In the genomic region with DNA sequence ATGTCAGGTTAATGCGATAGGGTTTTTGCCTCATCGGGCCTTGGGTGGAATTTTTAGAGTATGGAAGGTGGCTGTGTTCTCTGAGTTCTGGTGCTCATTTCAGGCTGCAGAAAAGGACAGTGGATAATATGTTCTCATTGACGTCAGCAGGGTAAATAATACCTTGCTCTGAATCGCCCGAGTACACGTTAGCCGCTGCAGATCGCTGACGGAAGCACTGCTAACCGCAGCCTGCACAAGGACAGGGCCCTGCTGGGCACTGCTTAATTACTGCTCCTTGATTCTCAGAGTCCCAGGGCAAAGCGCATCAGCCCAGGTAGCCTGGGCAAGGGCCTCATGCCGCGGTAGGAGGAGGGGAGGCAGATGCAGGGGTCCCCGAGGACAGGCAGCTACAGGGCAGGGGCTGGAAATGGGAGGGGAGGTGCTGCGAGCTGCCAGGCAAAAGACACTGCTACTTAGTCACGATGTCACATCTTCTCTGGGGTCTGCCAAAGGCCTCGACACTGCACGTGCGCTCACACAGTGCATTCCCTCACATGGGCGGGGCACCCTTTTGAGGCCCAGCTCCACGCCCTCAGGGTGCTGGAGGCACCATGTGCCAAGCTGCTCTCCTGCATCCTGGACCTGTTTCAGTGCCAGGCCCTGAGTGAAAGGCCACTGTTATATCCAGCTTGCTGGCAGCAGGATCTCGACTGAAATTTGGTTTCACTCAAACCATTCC, we compare ENCODE assay signal across 10 cellular contexts. TPM values are rescaled to one million over a fixed set of nuclear protein-coding genes. Genes with fewer than 3 reads are reported as not detected.
DNase-seq lines count a peak whose midpoint lies in the region; ATAC-seq, FAIRE-seq and TF ChIP-seq lines count a peak whose summit lies in the region.
"Had no signal": no experiment of that assay in that cellular context is flagged by ENCODE, and none has a peak within 500 bp of the region (broad histone marks: within the 10 kb centered on the region; RNA-seq: fewer than 3 reads in every experiment).

No MANE protein-coding gene starts in this region.

- dilution Hi-C loops in keratinocyte (cut with MboI; ENCODE audit: extremely low pct_ligation_motif_present, low sequenced_read_pairs), result no loop called here

- TF ChIP-seq POLR2A in H54 (IDR thresholded peaks at IDR 0.05; ENCODE audit: low read depth, low read length), result no peak

- H3K4me2 ChIP-seq in keratinocyte (ENCODE audit: control insufficient read depth, extremely low read depth, insufficient read depth, low read depth, low read length), result no peak overlapping the region

- H3K79me2 ChIP-seq in keratinocyte (ENCODE audit: control insufficient read depth, insufficient read depth, low read length), result no peaks in the 10 kb centered on the region

- H3K36me3 ChIP-seq in keratinocyte (ENCODE audit: control insufficient read depth in 2 of 2, extremely low read depth in 1 of 2, insufficient read depth in 2 of 2, low read length in 2 of 2), result peaks cover 0 to 4% of the 10 kb centered on the region in 2 experiments

- TF ChIP-seq CTCF in astrocyte of the cerebellum (IDR thresholded peaks at IDR 0.05; ENCODE audit: low read depth, low read length, missing control alignments) (no peak), keratinocyte (optimal IDR thresholded peaks at IDR 0.05 in 1 of 3, IDR thresholded peaks at IDR 0.05 in 1 of 3, conservative IDR thresholded peaks at IDR 0.05 in 1 of 3; ENCODE audit: extremely low read depth in 1 of 3, insufficient read depth in 2 of 3, low read length in 3 of 3) (no peak)

- H3K4me1 ChIP-seq in keratinocyte (ENCODE audit: control insufficient read depth, extremely low read depth, insufficient read depth, low read length), result peaks cover 33% of the 10 kb centered on the region

- no peaks in the 10 kb centered on the region for H3K9me1 ChIP-seq in keratinocyte (ENCODE audit: control insufficient read depth, extremely low read depth, insufficient read depth, low read length)

- DNase-seq in NCI-H128 (lab: John Stamatoyannopoulos, UW; ENCODE audit: unreplicated experiment) (peak; percentile 26), astrocyte of the cerebellum (ENCODE audit: low read depth) (peak; percentile 77), keratinocyte (ENCODE audit: low read depth, low spot score) (no peak), GM19238 (ENCODE audit: insufficient read length, low spot score) (no peak), H54 (ENCODE audit: insufficient read length, low spot score) (no peak)
- DNase-seq: activated CD8-positive, alpha-beta T cell treated with anti-CD3 and anti-CD28 coated beads, Interleukin-2, amount 10 ng/mL, durations not matched to agents 7 days and 5 days; KBM-7; stimulated activated CD4-positive, alpha-beta T cell treated with anti-CD3 and anti-CD28 coated beads, Interleukin-4, amount 100 ng/mL, for 4 hours had no signal

- H3K27ac ChIP-seq in keratinocyte (ENCODE audit: control insufficient read depth, insufficient read depth, low read length) (no peak overlapping the region), temporal lobe (ENCODE audit: low read depth, low read length) (peak overlapping the region; percentile 100)

- no peak overlapping the region for H2AFZ ChIP-seq in keratinocyte (ENCODE audit: control insufficient read depth, low read length)

- H3K9me3 ChIP-seq in keratinocyte (ENCODE audit: control insufficient read depth, low read depth, low read length), result no peaks in the 10 kb centered on the region

- in situ Hi-C loops in astrocyte of the cerebellum (cut with HindIII; ENCODE audit: low sequenced_read_pairs), result no loop called here

- H3K27me3 ChIP-seq in keratinocyte (ENCODE audit: control insufficient read depth, extremely low read depth, insufficient read depth, low read length), result no peaks in the 10 kb centered on the region

- no peak overlapping the region for H3K4me3 ChIP-seq in astrocyte of the cerebellum (ENCODE audit: low read depth, low read length)
- H3K4me3 ChIP-seq in keratinocyte (ENCODE audit: control insufficient read depth in 2 of 3, extremely low read depth in 1 of 3, insufficient read depth in 2 of 3, low read depth in 1 of 3, low read length in 3 of 3), result no peak overlapping the region

- peak; percentile 67 for FAIRE-seq in keratinocyte (lab: Jason Lieb, UNC)
- FAIRE-seq in H54 (lab: Jason Lieb, UNC), result no peak

- no peak for ATAC-seq in GM21619 (IDR thresholded peaks at IDR 0.05; ENCODE audit: unreplicated experiment)
- ATAC-seq: activated CD8-positive, alpha-beta T cell treated with anti-CD3 and anti-CD28 coated beads, Interleukin-2, amount 10 ng/mL, durations not matched to agents 7 days and 5 days had no signal

- no peaks in the 10 kb centered on the region for H4K20me1 ChIP-seq in keratinocyte (ENCODE audit: control insufficient read depth, extremely low read depth, insufficient read depth, low read length)

- peak overlapping the region; percentile 28 for H3K9ac ChIP-seq in keratinocyte (ENCODE audit: control insufficient read depth, extremely low read depth, insufficient read depth, low read length)

RNA-seq across cellular contexts. Expression of gene PPP2R1B, which starts 35.2 kb away (rescaled TPM):
- 22.3 to 35.1 TPM (median 33.6 TPM) in 3 replicates for polyA plus RNA-seq in keratinocyte
- polyA plus RNA-seq in keratinocyte (2011; ENCODE audit: low read depth), result 15.3 TPM
- polyA plus RNA-seq in keratinocyte (2011; cell fraction: cytosol; rRNA removed), result 19.2 and 33.8 TPM in 2 replicates
- 25.6 and 32.7 TPM in 2 replicates for polyA plus RNA-seq in keratinocyte (2011; cell fraction: nucleus; rRNA removed)
- 12.1 and 25.1 TPM in 2 replicates for polyA plus RNA-seq in keratinocyte (2012; ENCODE audit: low replicate concordance)
- polyA minus RNA-seq in keratinocyte, result 26.6 to 60.6 TPM (median 45.5 TPM) in 3 replicates
- 25.9 TPM for polyA minus RNA-seq in keratinocyte (2011; cell fraction: cytosol; rRNA and poly(A)+ RNA removed)
- 21.6 and 40.2 TPM in 2 replicates for polyA minus RNA-seq in keratinocyte (2011; cell fraction: nucleus; rRNA and poly(A)+ RNA removed)
- total RNA-seq in temporal lobe, result 18.9 TPM

Comparison
In these comparisons a context has a peak if more than half of its experiments do, and no peak if none do; other contexts are left out.
1. DNase-seq: peak in NCI-H128 (single experiment) and astrocyte of the cerebellum (single experiment); none in keratinocyte (single experiment), GM19238 (single experiment) and H54 (single experiment).